Comparison of ENCODE assay signal across 13 cellular contexts in the genomic region with DNA sequence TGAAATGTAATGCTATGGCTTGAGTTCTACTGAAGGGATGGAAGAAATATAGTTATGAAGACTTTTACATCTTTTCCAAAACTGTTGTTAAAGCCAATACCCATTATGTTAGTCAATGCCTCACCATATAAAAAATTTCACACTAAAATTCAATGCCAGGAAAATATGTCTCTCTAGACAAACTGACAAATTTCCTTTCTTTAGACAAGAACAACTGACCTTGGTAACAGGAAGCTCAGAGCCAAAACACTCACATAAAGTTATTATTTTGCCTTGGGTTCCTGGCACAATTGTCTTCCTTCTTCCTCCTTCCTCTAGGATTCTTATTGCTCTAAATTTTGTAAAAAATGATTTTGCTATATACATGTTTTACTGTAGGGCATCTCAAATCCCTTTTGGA. TPM values are rescaled to one million over a fixed set of nuclear protein-coding genes. Genes with fewer than 3 reads are reported as not detected.
DNase-seq lines count a peak whose midpoint lies in the region; ATAC-seq and TF ChIP-seq lines count a peak whose summit lies in the region.
"Had no signal": no experiment of that assay in that cellular context is flagged by ENCODE, and none has a peak within 500 bp of the region (broad histone marks: within the 10 kb centered on the region; RNA-seq: fewer than 3 reads in every experiment).

No MANE protein-coding gene starts in this region.

- peaks cover 42% of the 10 kb centered on the region for H3K36me3 ChIP-seq in CD4-positive, CD25-positive, alpha-beta regulatory T cell (ENCODE audit: control insufficient read depth, insufficient read depth, low read length)
- peaks cover 16% of the 10 kb centered on the region for H3K36me3 ChIP-seq in GM23338 (ENCODE audit: insufficient read depth)

- peaks cover 25 to 48% (median 42%) of the 10 kb centered on the region in 4 donors for H3K4me1 Mint-ChIP-seq in CD4-positive, CD25-positive, alpha-beta regulatory T cell
- H3K4me1 Mint-ChIP-seq in GM23338 (peaks cover 15% of the 10 kb centered on the region), naive B cell (peaks cover 10 to 17% (median 11%) of the 10 kb centered on the region in 3 donors)
- peaks cover 31% of the 10 kb centered on the region for H3K4me1 Mint-ChIP-seq in activated naive CD8-positive, alpha-beta T cell (ENCODE audit: low read depth)

- peaks cover 19% of the 10 kb centered on the region for H3K4me1 ChIP-seq in CD4-positive, CD25-positive, alpha-beta regulatory T cell (ENCODE audit: control insufficient read depth, insufficient read depth, low read length, poor library complexity, severe bottlenecking)
- no peaks in the 10 kb centered on the region; the same call in 1 of the 2 replicates for H3K4me1 ChIP-seq in GM23338 (ENCODE audit: insufficient read depth)

- no peaks in the 10 kb centered on the region for H3K9me3 Mint-ChIP-seq in CD4-positive, CD25-positive, alpha-beta regulatory T cell
- H3K9me3 Mint-ChIP-seq in GM23338 (no peaks in the 10 kb centered on the region), naive B cell (no peaks in the 10 kb centered on the region)
- no peaks in the 10 kb centered on the region for H3K9me3 Mint-ChIP-seq in activated naive CD8-positive, alpha-beta T cell (ENCODE audit: low read depth)

- H2AFZ ChIP-seq in GM23338, result no peak overlapping the region
- H2AFZ ChIP-seq: GM23248 had no signal

- no peak for TF ChIP-seq CTCF in GM23338 (conservative IDR thresholded peaks at IDR 0.05; ENCODE audit: low read depth in 2 of 2)

- no peak for DNase-seq in CD4-positive, CD25-positive, alpha-beta regulatory T cell
- no peak for DNase-seq in GM23338 (ENCODE audit: low spot score)
- no peak for DNase-seq in naive B cell
- DNase-seq in SIG-M5 (lab: John Stamatoyannopoulos, UW), result no peak
- no peak for DNase-seq in DMS53 (lab: John Stamatoyannopoulos, UW)
- DNase-seq: kidney, NCI-H2029 treated with DMSO at 0.1 percent for 48 hours, NCI-H82, right cardiac atrium had no signal

- no peaks in the 10 kb centered on the region for H3K9me2 ChIP-seq in GM23338 (ENCODE audit: insufficient read depth)

- no peaks in the 10 kb centered on the region for H4K20me1 ChIP-seq in GM23338 (replicated peaks; ENCODE audit: insufficient read depth)

- no peaks in the 10 kb centered on the region for H3K9me3 ChIP-seq in CD4-positive, CD25-positive, alpha-beta regulatory T cell (ENCODE audit: control insufficient read depth in 2 of 2, low read length in 2 of 2)

- no peaks in the 10 kb centered on the region for H3K27me3 ChIP-seq in CD4-positive, CD25-positive, alpha-beta regulatory T cell (ENCODE audit: control insufficient read depth, insufficient read depth, low read length)
- H3K27me3 ChIP-seq in GM23338 (ENCODE audit: insufficient read depth), result no peaks in the 10 kb centered on the region

- peak overlapping the region; percentile 78 for H3K27ac ChIP-seq in CD4-positive, CD25-positive, alpha-beta regulatory T cell (ENCODE audit: insufficient read depth, low read length, poor library complexity, severe bottlenecking)
- H3K27ac ChIP-seq in GM23338 (ENCODE audit: low read depth), result peak overlapping the region; percentile 17; the same call in 1 of the 2 replicates
- H3K27ac ChIP-seq: GM23248 had no signal

- ATAC-seq in CD4-positive, CD25-positive, alpha-beta regulatory T cell (ENCODE audit: low read depth in 2 of 2), result no peak
- ATAC-seq in GM23338, result no peak
- no peak for ATAC-seq in naive B cell (ENCODE audit: low read depth in 2 of 2)
- no peak for ATAC-seq in HG02852 (IDR thresholded peaks at IDR 0.05; ENCODE audit: unreplicated experiment)
- no peak for ATAC-seq in GM21717 (IDR thresholded peaks at IDR 0.05; ENCODE audit: unreplicated experiment)
- ATAC-seq: right cardiac atrium had no signal

- H3K27ac Mint-ChIP-seq in CD4-positive, CD25-positive, alpha-beta regulatory T cell, result peak overlapping the region; percentile 88 to 91 (median 89)
- no peak overlapping the region for H3K27ac Mint-ChIP-seq in GM23338
- H3K27ac Mint-ChIP-seq in activated naive CD8-positive, alpha-beta T cell, result peak overlapping the region; percentile 82
- peak overlapping the region; percentile 61 to 89 (median 76) for H3K27ac Mint-ChIP-seq in naive B cell

- peak overlapping the region; percentile 42 for H3K4me3 ChIP-seq in CD4-positive, CD25-positive, alpha-beta regulatory T cell (ENCODE audit: low read depth, low read length)
- H3K4me3 ChIP-seq in GM23338, result no peak overlapping the region
- H3K4me3 ChIP-seq: GM23248 had no signal

- H3F3A ChIP-seq in GM23338 (replicated peaks; ENCODE audit: low read depth), result no peaks in the 10 kb centered on the region; the same call in 1 of the 2 replicates

- H3K4me3 Mint-ChIP-seq in CD4-positive, CD25-positive, alpha-beta regulatory T cell, result peak overlapping the region in 3 of 4 donors; percentile 50 to 74 (median 73)
- H3K4me3 Mint-ChIP-seq in GM23338 (no peak overlapping the region), naive B cell (peak overlapping the region in 1 of 8 donors; percentile 8)
- peak overlapping the region; percentile 68 for H3K4me3 Mint-ChIP-seq in activated naive CD8-positive, alpha-beta T cell

- peaks cover 39% of the 10 kb centered on the region for H3K36me3 Mint-ChIP-seq in CD4-positive, CD25-positive, alpha-beta regulatory T cell
- H3K36me3 Mint-ChIP-seq in GM23338 (ENCODE audit: low read depth) (peaks cover 51% of the 10 kb centered on the region), naive B cell (peaks cover 11 to 27% of the 10 kb centered on the region in 2 donors)
- peaks cover 16% of the 10 kb centered on the region for H3K36me3 Mint-ChIP-seq in activated naive CD8-positive, alpha-beta T cell

- no peaks in the 10 kb centered on the region for H3K79me2 ChIP-seq in GM23338 (replicated peaks; ENCODE audit: insufficient read depth)

- H3K4me2 ChIP-seq in GM23338, result no peak overlapping the region

- no peaks in the 10 kb centered on the region for H3K27me3 Mint-ChIP-seq in CD4-positive, CD25-positive, alpha-beta regulatory T cell
- H3K27me3 Mint-ChIP-seq in GM23338 (ENCODE audit: insufficient read depth, low read depth, poor library complexity), result peaks cover 3% of the 10 kb centered on the region
- H3K27me3 Mint-ChIP-seq in activated naive CD8-positive, alpha-beta T cell, result no peaks in the 10 kb centered on the region
- H3K27me3 Mint-ChIP-seq in naive B cell, result no peaks in the 10 kb centered on the region

TF ChIP-seq in GM23338, 12 proteins besides CTCF, POLR2A, EP300 and RAD21:
- TF ChIP-seq EZH2phosphoT487 (IDR thresholded peaks at IDR 0.05; ENCODE audit: unreplicated experiment) (no peak), CREB1 (CRISPR knock-in tag; IDR thresholded peaks at IDR 0.05; ENCODE audit: low read depth) (no peak), ETS1 (IDR thresholded peaks at IDR 0.05) (no peak), ZNF331 (CRISPR knock-in tag; IDR thresholded peaks at IDR 0.05; ENCODE audit: low read depth) (no peak)

RNA-seq across cellular contexts. Expression of gene INTS14, which starts 26.7 kb away (rescaled TPM):
- 22.7 TPM for total RNA-seq in CD4-positive, CD25-positive, alpha-beta regulatory T cell
- 10 to 100 TPM; 28.2 to 40.6 (median 33.2) TPM for polyA plus RNA-seq in CD4-positive, CD25-positive, alpha-beta regulatory T cell
- 37.7 and 56.0 TPM in 2 replicates for total RNA-seq in GM23338 (2014; rRNA removed; shearing (Covaris generic))
- polyA plus RNA-seq in GM23338 (2016; fragmentation: Nextera tagmentation; extraction: Ambion mirVana), result 14.1 and 15.2 TPM in 2 replicates
- polyA plus RNA-seq in naive B cell (ENCODE audit: low read depth in 6 of 6), result 10 to 100 TPM; 15.1 to 27.4 (median 22.6) TPM

RNA-seq across cellular contexts. Expression of gene SLC24A1, which starts 37.5 kb away (rescaled TPM):
- 5.2 TPM for total RNA-seq in CD4-positive, CD25-positive, alpha-beta regulatory T cell
- polyA plus RNA-seq in CD4-positive, CD25-positive, alpha-beta regulatory T cell, result 1 to 10 TPM; 1.5 to 3.8 (median 2.0) TPM
- total RNA-seq in GM23338 (2014; rRNA removed; shearing (Covaris generic)), result 4.5 and 6.1 TPM in 2 replicates
- 1.6 and 2.3 TPM in 2 replicates for polyA plus RNA-seq in GM23338 (2016; fragmentation: Nextera tagmentation; extraction: Ambion mirVana)
- 1 to 10 TPM in 5 of 6 donors, not detected in 1; 2.3 to 3.7 (median 2.7) TPM for polyA plus RNA-seq in naive B cell (ENCODE audit: low read depth in 6 of 6)

RNA-seq across cellular contexts. Expression of gene HACD3, which starts 54.0 kb away (rescaled TPM):
- 16.5 TPM for total RNA-seq in CD4-positive, CD25-positive, alpha-beta regulatory T cell
- 10 to 100 TPM; 32.7 to 43.8 (median 36.7) TPM for polyA plus RNA-seq in CD4-positive, CD25-positive, alpha-beta regulatory T cell
- 128 and 131 TPM in 2 replicates for total RNA-seq in GM23338 (2014; rRNA removed; shearing (Covaris generic))
- polyA plus RNA-seq in GM23338 (2016; fragmentation: Nextera tagmentation; extraction: Ambion mirVana) (115 and 123 TPM in 2 replicates), naive B cell (ENCODE audit: low read depth in 6 of 6) (10 to 100 TPM; 15.0 to 25.8 (median 23.7) TPM)
